Comparison of ENCODE assay signal across 16 cellular contexts in the genomic region with DNA sequence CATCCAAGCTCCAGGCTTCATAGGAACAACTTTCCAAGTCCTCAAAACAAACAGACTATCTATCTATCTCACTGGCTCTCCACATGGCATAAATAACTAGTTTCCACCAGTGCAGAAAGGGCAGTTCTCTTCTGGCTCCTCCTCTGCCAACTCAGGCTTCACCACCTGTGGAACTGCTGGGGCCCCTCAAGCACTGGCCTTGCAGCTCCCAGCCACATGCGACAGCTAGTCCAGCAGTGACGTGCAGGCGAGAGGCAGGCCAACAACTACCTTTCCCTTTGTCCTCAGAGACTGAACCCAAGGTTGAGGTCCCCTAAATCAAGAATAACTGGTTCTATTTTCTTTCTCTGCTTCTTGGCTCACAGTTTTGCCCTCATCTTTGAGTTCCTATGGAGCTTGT.
A peak's percentile ranks its signal among the peaks of the same experiment; 100 is the strongest.
DNase-seq lines count a peak whose midpoint lies in the region; ATAC-seq and TF ChIP-seq lines count a peak whose summit lies in the region.
"Had no signal": no experiment of that assay in that cellular context is flagged by ENCODE, and none has a peak within 500 bp of the region (broad histone marks: within the 10 kb centered on the region; RNA-seq: fewer than 3 reads in every experiment).

No MANE protein-coding gene starts in this region.

- no peak overlapping the region for H3K4me3 ChIP-seq in HEK293 (ENCODE audit: low read depth, low read length)
- H3K4me3 ChIP-seq in thyroid gland (replicated peaks in 1 of 3), result no peak overlapping the region
- H3K4me3 ChIP-seq: HAP-1 had no signal

- POLR2A ChIA-PET in HEK293 (lab: Yijun Ruan, JAX), result no interaction called here

- peak overlapping the region; percentile 99 for H3K27ac Mint-ChIP-seq in T-helper 17 cell
- peak overlapping the region; percentile 80 to 98 (median 94) for H3K27ac Mint-ChIP-seq in immature natural killer cell
- H3K27ac Mint-ChIP-seq: IgD-negative memory B cell had no signal

- WGBS in thyroid gland, 2 donors, result 56 to 69% methylated on average over 3 of the region's 3 CpGs

- H3K4me3 Mint-ChIP-seq in T-helper 17 cell, result no peak overlapping the region
- peak overlapping the region in 2 of 5 donors; percentile 70 to 74 for H3K4me3 Mint-ChIP-seq in immature natural killer cell

- H3K27me3 Mint-ChIP-seq in T-helper 17 cell, result no peaks in the 10 kb centered on the region
- H3K27me3 Mint-ChIP-seq in immature natural killer cell (ENCODE audit: low read depth in 3 of 3), result peaks cover 3 to 8% (median 5%) of the 10 kb centered on the region in 3 donors
- H3K27me3 Mint-ChIP-seq: CD4-positive, CD25-positive, alpha-beta regulatory T cell; IgD-negative memory B cell had no signal

- DNase-seq in T-helper 17 cell (no peak), immature natural killer cell (no peak), thyroid gland (peak; percentile 67 to 78), SIG-M5 treated with dmso at 0.1 percent for 504 hours (lab: John Stamatoyannopoulos, UW; ENCODE audit: unreplicated experiment) (no peak)
- DNase-seq: ACHN; BE2C; C1 segment of cervical spinal cord; CD4-positive, CD25-positive, alpha-beta regulatory T cell; KG1 had no signal

- TF ChIP-seq POLR2A in thyroid gland (IDR thresholded peaks at IDR 0.05), result no peak

- H3K27me3 ChIP-seq in thyroid gland, result no peaks in the 10 kb centered on the region
- H3K27me3 ChIP-seq: BE2C had no signal

- no peaks in the 10 kb centered on the region for H3K9me3 Mint-ChIP-seq in immature natural killer cell
- H3K9me3 Mint-ChIP-seq: IgD-negative memory B cell had no signal

- H3K9me3 ChIP-seq in HEK293 (ENCODE audit: control insufficient read depth, insufficient read depth, low read depth, low read length) (no peaks in the 10 kb centered on the region), T-helper 17 cell (ENCODE audit: control insufficient read depth, low read length, poor library complexity, severe bottlenecking) (no peaks in the 10 kb centered on the region), thyroid gland (no peaks in the 10 kb centered on the region)
- H3K9me3 ChIP-seq: BE2C, Caco-2, HAP-1 had no signal

- CTCF ChIA-PET in HEK293 (lab: Yijun Ruan, JAX), result interaction anchor here (0.6 to 0.9 kb wide), 3 partner anchors 14 to 459 kb away, joined by 3 read pairs; no protein-coding TSS in a partner anchor

- ATAC-seq in T-helper 17 cell (no peak), GM21723 (IDR thresholded peaks at IDR 0.05; ENCODE audit: unreplicated experiment) (no peak), GM18870 (IDR thresholded peaks at IDR 0.05; ENCODE audit: unreplicated experiment) (no peak)
- ATAC-seq: HepG2 had no signal

- no peaks in the 10 kb centered on the region for H3K4me1 ChIP-seq in HEK293 (ENCODE audit: control insufficient read depth, insufficient read depth, low read length)
- no peaks in the 10 kb centered on the region for H3K4me1 ChIP-seq in thyroid gland
- H3K4me1 ChIP-seq: Caco-2 had no signal

- TF ChIP-seq CTCF in HEK293 (tag by site-specific recombination; IDR thresholded peaks at IDR 0.05) (no peak), thyroid gland (IDR thresholded peaks at IDR 0.05) (no peak)

- H3K36me3 Mint-ChIP-seq in T-helper 17 cell (ENCODE audit: low read depth) (peaks cover 2% of the 10 kb centered on the region), immature natural killer cell (peaks cover 0 to 5% (median 0%) of the 10 kb centered on the region in 3 donors)

- intact Hi-C loops in thyroid gland (cut with DNase I), result no loop called here

- H3K4me1 Mint-ChIP-seq in T-helper 17 cell (peaks cover 36% of the 10 kb centered on the region), immature natural killer cell (peaks cover 89 to 94% of the 10 kb centered on the region in 2 donors)

- H3K27ac ChIP-seq in HEK293 (ENCODE audit: extremely low read depth, low read depth, low read length) (no peak overlapping the region), thyroid gland (no peak overlapping the region)

- H3K36me3 ChIP-seq in HEK293 (ENCODE audit: control insufficient read depth in 2 of 2, insufficient read depth in 1 of 2, low read length in 2 of 2), result peaks cover 0 to 45% of the 10 kb centered on the region in 2 experiments
- peaks cover 0 to 6% of the 10 kb centered on the region in 2 donors for H3K36me3 ChIP-seq in thyroid gland

TF ChIP-seq in HEK293, 187 proteins besides CTCF, POLR2A, EP300 and RAD21:
- TF ChIP-seq ZNF785 (tag by site-specific recombination; IDR thresholded peaks at IDR 0.05) (no peak), SCRT1 (tag by site-specific recombination; IDR thresholded peaks at IDR 0.05; ENCODE audit: borderline replicate concordance) (peak; percentile 39; the same call in 1 of the 2 replicates), SCRT2 (tag by site-specific recombination; IDR thresholded peaks at IDR 0.05) (peak; percentile 60), ZNF354C (tag by site-specific recombination; IDR thresholded peaks at IDR 0.05; ENCODE audit: borderline replicate concordance, low read depth) (no peak)
TF ChIP-seq in HEK293: peak in this region for 2.

Comparison
In these comparisons a context has a peak if more than half of its experiments do, and no peak if none do; other contexts are left out.
1. DNase-seq: peak in thyroid gland (2 of 2); none in T-helper 17 cell (0 of 3), immature natural killer cell (0 of 3) and SIG-M5 treated with dmso at 0.1 percent for 504 hours (single experiment).